ENCODE assay signal across 23 cellular contexts in the genomic region with DNA sequence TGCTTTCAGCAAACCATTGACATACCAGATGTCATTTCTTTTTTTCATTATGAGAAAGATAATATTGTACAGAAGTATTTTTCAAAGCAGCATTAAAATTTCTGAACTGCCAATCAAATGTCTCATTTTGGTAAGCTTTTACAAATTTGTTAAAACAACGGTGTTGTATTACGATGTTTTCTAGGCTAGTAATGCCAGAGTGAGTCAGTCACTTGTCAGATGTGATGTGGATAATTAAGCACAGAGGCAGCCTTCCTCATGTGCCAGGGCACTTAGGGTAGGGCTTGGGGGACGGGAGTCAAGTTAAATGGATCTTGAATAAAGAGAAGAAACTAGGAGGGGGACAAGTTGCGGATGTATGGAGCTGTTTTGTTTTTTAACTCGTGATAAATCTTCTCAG. TPM values are rescaled to one million over a fixed set of nuclear protein-coding genes. Genes with fewer than 3 reads are reported as not detected.
A peak's percentile ranks its signal among the peaks of the same experiment; 100 is the strongest.
DNase-seq lines count a peak whose midpoint lies in the region; ATAC-seq lines count a peak whose summit lies in the region.
"Had no signal": no experiment of that assay in that cellular context is flagged by ENCODE, and none has a peak within 500 bp of the region (broad histone marks: within the 10 kb centered on the region; RNA-seq: fewer than 3 reads in every experiment).

No MANE protein-coding gene starts in this region.

- peak; percentile 42 for DNase-seq in NCI-H82 (lab: John Stamatoyannopoulos, UW)
- DNase-seq in NCI-H82 treated with DMSO at 0.1 percent for 48 hours (lab: John Stamatoyannopoulos, UW; ENCODE audit: unreplicated experiment), result no peak
- peak; percentile 47 for DNase-seq in HCEC 1CT
- no peak for DNase-seq in activated naive CD8-positive, alpha-beta T cell treated with anti-CD3 and anti-CD28 coated beads for 36 hours
- DNase-seq in left kidney (ENCODE audit: low read depth, low spot score), result peak; percentile 42
- DNase-seq in mesenteric fat pad (ENCODE audit: low spot score), result no peak
- DNase-seq: activated CD4-positive, alpha-beta T cell treated with anti-CD3 and anti-CD28 coated beads, Interleukin-2, amount 50 U/mL, for 1 hour; activated naive CD4-positive, alpha-beta T cell treated with Interleukin-2 at 50 U/mL for 16 hours; Calu3; foreskin melanocyte; GF-D8; kidney glomerular epithelial cell; NCI-H1048; NCI-H2029; Right ventricle myocardium superior; stimulated activated CD4-positive, alpha-beta T cell treated with anti-CD3 and anti-CD28 coated beads, Interleukin-4, amount 100 ng/mL, for 24 hours; T-helper 1 cell; uterus had no signal

- peaks cover 10% of the 10 kb centered on the region for H3K36me3 Mint-ChIP-seq in activated naive CD8-positive, alpha-beta T cell treated with anti-CD3 and anti-CD28 coated beads for 36 hours

- no peak overlapping the region for H3K4me3 Mint-ChIP-seq in activated naive CD8-positive, alpha-beta T cell treated with anti-CD3 and anti-CD28 coated beads for 36 hours
- H3K4me3 Mint-ChIP-seq: neural crest cell had no signal

- peak overlapping the region; percentile 57 for H3K27ac Mint-ChIP-seq in activated naive CD8-positive, alpha-beta T cell treated with anti-CD3 and anti-CD28 coated beads for 36 hours

- peaks cover 8% of the 10 kb centered on the region for H3K4me1 Mint-ChIP-seq in activated naive CD8-positive, alpha-beta T cell treated with anti-CD3 and anti-CD28 coated beads for 36 hours
- H3K4me1 Mint-ChIP-seq: neural crest cell had no signal

- no peaks in the 10 kb centered on the region for H3K27me3 Mint-ChIP-seq in activated naive CD8-positive, alpha-beta T cell treated with anti-CD3 and anti-CD28 coated beads for 36 hours

- no peaks in the 10 kb centered on the region for H3K9me3 Mint-ChIP-seq in activated naive CD8-positive, alpha-beta T cell treated with anti-CD3 and anti-CD28 coated beads for 36 hours
- H3K9me3 Mint-ChIP-seq: neural crest cell had no signal

- ATAC-seq in GM19328 (IDR thresholded peaks at IDR 0.05; ENCODE audit: unreplicated experiment) (no peak), HG03442 (IDR thresholded peaks at IDR 0.05; ENCODE audit: unreplicated experiment) (no peak)
- ATAC-seq: GM12878, K562 had no signal

RNA-seq across cellular contexts. Expression of gene PSTK, which starts 10.1 kb away (rescaled TPM):
- 1 to 10 TPM; 6.0 to 7.3 TPM for total RNA-seq in activated naive CD8-positive, alpha-beta T cell treated with anti-CD3 and anti-CD28 coated beads for 36 hours
- total RNA-seq in mesenteric fat pad, result 1.9 TPM

RNA-seq across cellular contexts. Expression of gene IKZF5, which starts 18.3 kb away (rescaled TPM):
- total RNA-seq in activated naive CD8-positive, alpha-beta T cell treated with anti-CD3 and anti-CD28 coated beads for 36 hours, result 10 to 100 TPM; 16.6 to 19.7 TPM
- total RNA-seq in mesenteric fat pad, result 12.4 TPM

RNA-seq across cellular contexts. Expression of gene ACADSB, which starts 18.5 kb away (rescaled TPM):
- total RNA-seq in activated naive CD8-positive, alpha-beta T cell treated with anti-CD3 and anti-CD28 coated beads for 36 hours, result 10 to 100 TPM; 23.3 to 25.1 TPM
- 20.0 TPM for total RNA-seq in mesenteric fat pad

RNA-seq across cellular contexts. Expression of gene C10orf88, which starts 36.3 kb away (rescaled TPM):
- total RNA-seq in activated naive CD8-positive, alpha-beta T cell treated with anti-CD3 and anti-CD28 coated beads for 36 hours, result 10 to 100 TPM in 1 of 2 experiments, 1 to 10 TPM in 1; 9.5 to 10.1 TPM
- 8.2 TPM for total RNA-seq in mesenteric fat pad

Comparison
In these comparisons a context has a peak if more than half of its experiments do, and no peak if none do; other contexts are left out.
1. DNase-seq: peak in NCI-H82 (single experiment), HCEC 1CT (single experiment) and left kidney (single experiment); none in NCI-H82 treated with DMSO at 0.1 percent for 48 hours (single experiment), activated naive CD8-positive, alpha-beta T cell treated with anti-CD3 and anti-CD28 coated beads for 36 hours (single experiment) and mesenteric fat pad (single experiment).